ENCODE assay signal across 23 cellular contexts in genomic region chr11:118748056-118748455, GRCh38. TPM values are rescaled to one million over a fixed set of nuclear protein-coding genes. Genes with fewer than 3 reads are reported as not detected.
A peak's percentile ranks its signal among the peaks of the same experiment; 100 is the strongest.
DNase-seq lines count a peak whose midpoint lies in the region; ATAC-seq, FAIRE-seq and TF ChIP-seq lines count a peak whose summit lies in the region.
"Had no signal": no experiment of that assay in that cellular context is flagged by ENCODE, and none has a peak within 500 bp of the region (broad histone marks: within the 10 kb centered on the region; RNA-seq: fewer than 3 reads in every experiment).

No MANE protein-coding gene starts in this region.

- TSS peak; percentile 45 for BruUV-seq in HepG2 (replicated peaks; lab: Mats Ljungman, UMichigan)

- CTCF ChIA-PET in T-cell (lab: Charles Lee) (no interaction called here), HepG2 (lab: Yijun Ruan, JAX; ENCODE audit: low intra/inter-chr PET ratio, low total read pairs) (no interaction called here)

- ATAC-seq in left ventricle myocardium superior (peak; percentile 26), T-cell (replicated peaks in 1 of 4) (no peak), HepG2 (peak; percentile 49; the same call in 2 of the 3 replicates), HG02798 (IDR thresholded peaks at IDR 0.05; ENCODE audit: poor library complexity, unreplicated experiment) (no peak)
- no peak for ATAC-seq in stimulated activated naive CD8-positive, alpha-beta T cell treated with anti-CD3 and anti-CD28 coated beads, Interleukin-15, amount 100 ng/mL, for 72 hours
- ATAC-seq: CD8-positive, alpha-beta T cell; sciatic nerve had no signal

- H3K36me3 Mint-ChIP-seq in T-cell = peaks cover 19% of the 10 kb centered on the region

- peaks cover 6 to 20% of the 10 kb centered on the region in 2 experiments for H3K36me3 ChIP-seq in HepG2 (replicated peaks in 1 of 2; ENCODE audit: control insufficient read depth in 1 of 2, insufficient read depth in 2 of 2, low read length in 2 of 2)
- H3K36me3 ChIP-seq: breast epithelium, ovary had no signal

- DNase-seq in left ventricle myocardium superior (no peak), cardiac septum (ENCODE audit: low spot score) (no peak), T-cell (no peak), HepG2 (ENCODE audit: low spot score) (peak; percentile 27)
- DNase-seq in stimulated activated CD8-positive, alpha-beta memory T cell treated with anti-CD3 and anti-CD28 coated beads, Interleukin-4, amount 100 ng/mL, for 48 hours = no peak
- no peak for DNase-seq in stimulated activated naive CD8-positive, alpha-beta T cell treated with anti-CD3 and anti-CD28 coated beads, Interleukin-15, amount 100 ng/mL, for 72 hours
- DNase-seq: activated CD4-positive, alpha-beta T cell treated with anti-CD3 and anti-CD28 coated beads, Interleukin-2, amount 10 ng/mL, durations not matched to agents 7 days and 5 days; activated effector memory CD4-positive, alpha-beta T cell treated with anti-CD3 and anti-CD28 coated beads, Interleukin-2, amount 50 U/mL, for 16 hours; CD8-positive, alpha-beta T cell; DMS53; GDM1; IMR-90; NCI-H1417; NCI-H524; NK-92 treated with Interleukin-12 subunit alpha and Interleukin-12 subunit beta, amount 100 ng/mL, for 24 hours; ovary; substantia nigra had no signal

- no peaks in the 10 kb centered on the region for H3K79me2 ChIP-seq in HepG2 (ENCODE audit: insufficient read depth, low read length)

- no peak overlapping the region for H2AFZ ChIP-seq in HepG2 (ENCODE audit: low read length)

- H3K9me3 Mint-ChIP-seq in T-cell = no peaks in the 10 kb centered on the region
- no peaks in the 10 kb centered on the region for H3K9me3 Mint-ChIP-seq in stimulated activated naive CD8-positive, alpha-beta T cell treated with anti-CD3 and anti-CD28 coated beads, Interleukin-15, amount 100 ng/mL, for 72 hours
- H3K9me3 Mint-ChIP-seq: activated CD4-positive, alpha-beta T cell treated with anti-CD3 and anti-CD28 coated beads, Interleukin-2, amount 10 ng/mL, durations not matched to agents 7 days and 5 days; CD8-positive, alpha-beta T cell had no signal

- TF ChIP-seq CTCF in HepG2 (CRISPR knock-in tag; IDR thresholded peaks at IDR 0.05) = no peak

- H3K4me3 ChIP-seq in HepG2 (replicated peaks in 1 of 3; ENCODE audit: insufficient read depth in 1 of 3, low read depth in 2 of 3, low read length in 3 of 3) = no peak overlapping the region
- H3K4me3 ChIP-seq: breast epithelium, lung, ovary had no signal

- no peak overlapping the region for H3K27ac ChIP-seq in HepG2 (ENCODE audit: extremely low read length, insufficient read depth, low read length)
- H3K27ac ChIP-seq: breast epithelium, ovary, VCaP had no signal

- peaks cover 17 to 27% (median 17%) of the 10 kb centered on the region in 3 donors for H3K4me1 Mint-ChIP-seq in T-cell
- H3K4me1 Mint-ChIP-seq in stimulated activated naive CD8-positive, alpha-beta T cell treated with anti-CD3 and anti-CD28 coated beads, Interleukin-15, amount 100 ng/mL, for 72 hours = peaks cover 5% of the 10 kb centered on the region
- H3K4me1 Mint-ChIP-seq: activated CD4-positive, alpha-beta T cell treated with anti-CD3 and anti-CD28 coated beads, Interleukin-2, amount 10 ng/mL, durations not matched to agents 7 days and 5 days had no signal

- peaks cover 23% of the 10 kb centered on the region for H3K4me1 ChIP-seq in HepG2 (ENCODE audit: insufficient read depth, low read length)
- H3K4me1 ChIP-seq: breast epithelium had no signal

- POLR2A ChIA-PET in T-cell (lab: Charles Lee) (interaction anchor here (0.5 to 0.7 kb wide), 2 partner anchors 32 to 64 kb away, joined by 3 to 11 read pairs; no protein-coding TSS in a partner anchor), HepG2 (lab: Yijun Ruan, JAX) (interaction anchor here (1.0 kb wide), 1 partner anchor 38 kb away, joined by 3 read pairs; no protein-coding TSS in a partner anchor)

- H3K27ac Mint-ChIP-seq in T-cell = peak overlapping the region; percentile 48 to 75
- H3K27ac Mint-ChIP-seq in stimulated activated naive CD8-positive, alpha-beta T cell treated with anti-CD3 and anti-CD28 coated beads, Interleukin-15, amount 100 ng/mL, for 72 hours = peak overlapping the region in 1 of 2 donors; percentile 75
- H3K27ac Mint-ChIP-seq: activated CD4-positive, alpha-beta T cell treated with anti-CD3 and anti-CD28 coated beads, Interleukin-2, amount 10 ng/mL, durations not matched to agents 7 days and 5 days had no signal

- no peak for TF ChIP-seq RAD21 in HepG2 (CRISPR knock-in tag; IDR thresholded peaks at IDR 0.05)

- in situ Hi-C loops in HepG2 (cut with HindIII; ENCODE audit: extremely low pct_ligation_motif_present, low pct_unique_long_range_greater_than_20kb) = no loop called here

- H4K20me1 ChIP-seq in HepG2 (ENCODE audit: insufficient read depth, low read length) = no peaks in the 10 kb centered on the region

- no peak for TF ChIP-seq POLR2A in HepG2 (IDR thresholded peaks at IDR 0.05; ENCODE audit: insufficient read depth in 1 of 2, low read depth in 2 of 2, low read length in 2 of 2)

- H3K27me3 ChIP-seq in HepG2 (ENCODE audit: control insufficient read depth in 1 of 2, insufficient read depth in 2 of 2, low read length in 2 of 2) = no peaks in the 10 kb centered on the region; a peak in 1 of 5 replicates
- H3K27me3 ChIP-seq: breast epithelium, ovary had no signal

- H3K4me2 ChIP-seq in HepG2 (ENCODE audit: low read depth, low read length) = no peak overlapping the region

- no peaks in the 10 kb centered on the region for H3K27me3 Mint-ChIP-seq in T-cell
- H3K27me3 Mint-ChIP-seq in stimulated activated naive CD8-positive, alpha-beta T cell treated with anti-CD3 and anti-CD28 coated beads, Interleukin-15, amount 100 ng/mL, for 72 hours = no peaks in the 10 kb centered on the region
- H3K27me3 Mint-ChIP-seq: activated CD4-positive, alpha-beta T cell treated with anti-CD3 and anti-CD28 coated beads, Interleukin-2, amount 10 ng/mL, durations not matched to agents 7 days and 5 days had no signal

- intact Hi-C loops in left ventricle myocardium superior (cut with micrococcal nuclease) (no loop called here), cardiac septum (cut with DNase I) (no loop called here), HepG2 (cut with micrococcal nuclease; ENCODE audit: unreplicated experiment) (loop anchor here (10.0 kb wide), 1 partner anchor 53 kb away; no protein-coding TSS in a partner anchor)

- H3K9me3 ChIP-seq in HepG2 (ENCODE audit: low read length) = no peaks in the 10 kb centered on the region
- H3K9me3 ChIP-seq: breast epithelium, ovary had no signal

- TF ChIP-seq EP300 in HepG2 (IDR thresholded peaks at IDR 0.05; ENCODE audit: low read depth in 2 of 2, low read length in 2 of 2) (no peak), HepG2 (CRISPR knock-in tag; IDR thresholded peaks at IDR 0.05; ENCODE audit: borderline replicate concordance) (no peak)

- FAIRE-seq in HepG2 (lab: Jason Lieb, UNC) = peak; percentile 49
- FAIRE-seq: H54 had no signal

- H3K4me3 Mint-ChIP-seq in T-cell = no peak overlapping the region
- no peak overlapping the region for H3K4me3 Mint-ChIP-seq in stimulated activated naive CD8-positive, alpha-beta T cell treated with anti-CD3 and anti-CD28 coated beads, Interleukin-15, amount 100 ng/mL, for 72 hours
- H3K4me3 Mint-ChIP-seq: activated CD4-positive, alpha-beta T cell treated with anti-CD3 and anti-CD28 coated beads, Interleukin-2, amount 10 ng/mL, durations not matched to agents 7 days and 5 days; CD8-positive, alpha-beta T cell had no signal

- no peak overlapping the region for H3K9ac ChIP-seq in HepG2 (ENCODE audit: insufficient read depth, low read depth, low read length)

TF ChIP-seq in HepG2, 621 proteins besides CTCF, POLR2A, EP300 and RAD21 (continues in another document):
- no peak for TF ChIP-seq ATF4 (CRISPR knock-in tag; IDR thresholded peaks at IDR 0.05)

RNA-seq across cellular contexts. Expression of gene DDX6, which starts 42.9 kb away (rescaled TPM):
- total RNA-seq in left ventricle myocardium superior = 126 TPM
- total RNA-seq in cardiac septum = 118 TPM
- 100 to 1,000 TPM; 220 to 312 (median 244) TPM for total RNA-seq in T-cell
- total RNA-seq in HepG2 (2016; rRNA removed; fragmentation: Illumina TruSeq; extraction: Trizol) = 59.2 and 163 TPM in 2 replicates
- total RNA-seq in HepG2 (2016; cell fraction: cytosol; rRNA removed; fragmentation: Illumina TruSeq; extraction: Trizol; ENCODE audit: low read depth) = 12.6 and 14.7 TPM in 2 replicates
- 58.3 and 151 TPM in 2 replicates for total RNA-seq in HepG2 (2016; cell fraction: insoluble cytoplasmic fraction; rRNA removed; fragmentation: Illumina TruSeq; extraction: Trizol)
- total RNA-seq in HepG2 (2016; cell fraction: membrane; rRNA removed; fragmentation: Illumina TruSeq; extraction: Trizol) = 34.3 and 40.2 TPM in 2 replicates
- 62.2 and 69.3 TPM in 2 replicates for total RNA-seq in HepG2 (2016; cell fraction: nucleus; rRNA removed; fragmentation: Illumina TruSeq; extraction: Trizol)
- polyA plus RNA-seq in HepG2 (2011; rRNA removed) = 20.9 and 21.1 TPM in 2 replicates
- polyA plus RNA-seq in HepG2 (2011; cell fraction: cytosol; rRNA removed) = 7.3 and 13.0 TPM in 2 replicates
- 9.5 and 13.1 TPM in 2 replicates for polyA plus RNA-seq in HepG2 (2011; cell fraction: nucleus; rRNA removed)
- 21.3 and 26.4 TPM in 2 replicates for polyA plus RNA-seq in HepG2 (2012)
- polyA plus RNA-seq in HepG2 (2016; cell fraction: cytosol; fragmentation: Illumina TruSeq; extraction: Trizol; ENCODE audit: low read depth) = 5.1 and 5.3 TPM in 2 replicates
- 56.0 and 60.9 TPM in 2 replicates for polyA plus RNA-seq in HepG2 (2016; cell fraction: insoluble cytoplasmic fraction; fragmentation: Illumina TruSeq; extraction: Trizol; ENCODE audit: low read depth)
- polyA plus RNA-seq in HepG2 (2016; cell fraction: membrane; fragmentation: Illumina TruSeq; extraction: Trizol; ENCODE audit: low read depth) = 16.2 and 18.5 TPM in 2 replicates
- 40.7 and 42.4 TPM in 2 replicates for polyA plus RNA-seq in HepG2 (2016; cell fraction: nucleus; fragmentation: Illumina TruSeq; extraction: Trizol; ENCODE audit: insufficient read depth, low read depth)
- polyA minus RNA-seq in HepG2 (2011; rRNA and poly(A)+ RNA removed; ENCODE audit: low replicate concordance) = 23.3 and 39.3 TPM in 2 replicates
- polyA minus RNA-seq in HepG2 (2011; cell fraction: cytosol; rRNA and poly(A)+ RNA removed) = 44.4 and 65.0 TPM in 2 replicates
- 69.1 and 80.8 TPM in 2 replicates for polyA minus RNA-seq in HepG2 (2011; cell fraction: nucleus; rRNA and poly(A)+ RNA removed)

Comparison
In these comparisons a context has a peak if more than half of its experiments do, and no peak if none do; other contexts are left out.
1. ATAC-seq: peak in left ventricle myocardium superior (single experiment) and HepG2 (single experiment); none in T-cell (0 of 4), HG02798 (single experiment) and stimulated activated naive CD8-positive, alpha-beta T cell treated with anti-CD3 and anti-CD28 coated beads, Interleukin-15, amount 100 ng/mL, for 72 hours (single experiment).